32 cellular contexts compared by ENCODE assay signal in the genomic region with DNA sequence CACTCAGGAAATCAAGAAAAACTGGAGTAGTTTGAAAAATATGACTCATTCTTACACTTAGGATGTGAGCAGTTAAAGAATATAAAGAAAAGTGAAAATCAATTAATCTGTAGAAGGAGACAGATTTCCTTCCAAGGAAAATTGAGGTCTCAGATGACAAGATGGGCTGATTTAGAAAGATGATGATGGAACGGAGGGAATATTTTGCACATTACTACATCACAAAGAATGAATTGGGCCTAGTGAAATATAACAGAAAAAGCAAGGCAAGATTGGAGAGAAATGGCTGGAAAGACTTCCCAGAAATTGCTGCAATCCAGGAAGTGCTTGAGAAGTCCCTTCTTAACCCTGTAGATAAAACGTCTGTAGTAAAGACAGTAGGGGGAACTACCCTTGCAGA.
"Had no signal": no experiment of that assay in that cellular context is flagged by ENCODE, and none has a peak within 500 bp of the region (broad histone marks: within the 10 kb centered on the region; RNA-seq: fewer than 3 reads in every experiment).

No MANE protein-coding gene starts in this region.

- H3K9me3 Mint-ChIP-seq: activated CD4-positive, alpha-beta memory T cell treated with anti-CD3 and anti-CD28 coated beads, Interleukin-2, amount 10 ng/mL, durations not matched to agents 7 days and 5 days; activated naive CD4-positive, alpha-beta T cell treated with anti-CD3 and anti-CD28 coated beads, Interleukin-2, amount 10 ng/mL, durations not matched to agents 7 days and 5 days; activated naive CD8-positive, alpha-beta T cell treated with anti-CD3 and anti-CD28 coated beads for 36 hours had no signal

- H3K27ac ChIP-seq: cardiac muscle cell, SJCRH30, SK-N-MC, WERI-Rb-1 had no signal

- H3K27ac Mint-ChIP-seq: activated CD4-positive, alpha-beta memory T cell treated with anti-CD3 and anti-CD28 coated beads, Interleukin-2, amount 10 ng/mL, durations not matched to agents 7 days and 5 days; activated CD8-positive, alpha-beta memory T cell treated with anti-CD3 and anti-CD28 coated beads, Interleukin-2, amount 10 ng/mL, durations not matched to agents 7 days and 5 days; activated naive CD4-positive, alpha-beta T cell treated with anti-CD3 and anti-CD28 coated beads, Interleukin-2, amount 10 ng/mL, durations not matched to agents 7 days and 5 days; activated naive CD8-positive, alpha-beta T cell treated with anti-CD3 and anti-CD28 coated beads for 36 hours had no signal

- DNase-seq: activated CD4-positive, alpha-beta memory T cell treated with anti-CD3 and anti-CD28 coated beads, Interleukin-2, amount 10 ng/mL, durations not matched to agents 7 days and 5 days; activated CD4-positive, alpha-beta T cell treated with anti-CD3 and anti-CD28 coated beads for 1 hour; activated CD4-positive, alpha-beta T cell treated with anti-CD3 and anti-CD28 coated beads for 48 hours; activated CD4-positive, CD25-positive, alpha-beta regulatory T cell; activated CD8-positive, alpha-beta memory T cell treated with anti-CD3 and anti-CD28 coated beads for 24 hours; activated CD8-positive, alpha-beta memory T cell treated with anti-CD3 and anti-CD28 coated beads, Interleukin-2, amount 10 ng/mL, durations not matched to agents 7 days and 5 days; activated CD8-positive, alpha-beta memory T cell treated with anti-CD3 and anti-CD28 coated beads, Interleukin-2, amount 50 U/mL, for 48 hours; activated effector memory CD4-positive, alpha-beta T cell treated with Interleukin-2 at 50 U/mL for 16 hours; activated naive CD4-positive, alpha-beta T cell treated with anti-CD3 and anti-CD28 coated beads, Interleukin-2, amount 10 ng/mL, durations not matched to agents 7 days and 5 days; activated naive CD8-positive, alpha-beta T cell treated with anti-CD3 and anti-CD28 coated beads for 36 hours; activated T-cell treated with anti-CD3 and anti-CD28 coated beads, Interleukin-2, amount 50 U/mL, for 48 hours; amniotic stem cell; aorta; Kasumi-1; KG1; MG63; NCI-H1048; NCI-H1105 treated with DMSO at 0.1 percent for 48 hours; NCI-H1436; NCI-H1694; NCI-H1930; NCI-H2081 treated with DMSO at 0.1 percent for 48 hours; NCI-H226; NCI-H446 treated with DMSO at 0.1 percent for 48 hours; NCI-H524 treated with DMSO at 0.1 percent for 48 hours; SHP77; SJCRH30; T1000; WERI-Rb-1 had no signal

- H3K36me3 ChIP-seq: cardiac muscle cell, MG63, SJCRH30, WERI-Rb-1 had no signal

- H3K27me3 ChIP-seq: cardiac muscle cell, MG63, SJCRH30 had no signal

- H3K36me3 Mint-ChIP-seq: activated naive CD4-positive, alpha-beta T cell treated with anti-CD3 and anti-CD28 coated beads, Interleukin-2, amount 10 ng/mL, durations not matched to agents 7 days and 5 days; activated naive CD8-positive, alpha-beta T cell treated with anti-CD3 and anti-CD28 coated beads for 36 hours had no signal

- H3K4me3 ChIP-seq: cardiac muscle cell, MG63, SJCRH30, SK-N-MC had no signal

- H3K4me1 Mint-ChIP-seq: activated CD4-positive, alpha-beta memory T cell treated with anti-CD3 and anti-CD28 coated beads, Interleukin-2, amount 10 ng/mL, durations not matched to agents 7 days and 5 days; activated CD8-positive, alpha-beta memory T cell treated with anti-CD3 and anti-CD28 coated beads, Interleukin-2, amount 10 ng/mL, durations not matched to agents 7 days and 5 days; activated naive CD4-positive, alpha-beta T cell treated with anti-CD3 and anti-CD28 coated beads, Interleukin-2, amount 10 ng/mL, durations not matched to agents 7 days and 5 days had no signal

- ATAC-seq: activated CD8-positive, alpha-beta memory T cell treated with anti-CD3 and anti-CD28 coated beads, Interleukin-2, amount 10 ng/mL, durations not matched to agents 7 days and 5 days; Panc1 had no signal

- H3K4me3 Mint-ChIP-seq: activated CD4-positive, alpha-beta memory T cell treated with anti-CD3 and anti-CD28 coated beads, Interleukin-2, amount 10 ng/mL, durations not matched to agents 7 days and 5 days; activated CD8-positive, alpha-beta memory T cell treated with anti-CD3 and anti-CD28 coated beads, Interleukin-2, amount 10 ng/mL, durations not matched to agents 7 days and 5 days; activated naive CD4-positive, alpha-beta T cell treated with anti-CD3 and anti-CD28 coated beads, Interleukin-2, amount 10 ng/mL, durations not matched to agents 7 days and 5 days; activated naive CD8-positive, alpha-beta T cell treated with anti-CD3 and anti-CD28 coated beads for 36 hours had no signal

- H3K27me3 Mint-ChIP-seq: activated CD8-positive, alpha-beta memory T cell treated with anti-CD3 and anti-CD28 coated beads, Interleukin-2, amount 10 ng/mL, durations not matched to agents 7 days and 5 days; activated naive CD8-positive, alpha-beta T cell treated with anti-CD3 and anti-CD28 coated beads for 36 hours had no signal
